ENCODE assay signal across 8 cellular contexts in the genomic region with DNA sequence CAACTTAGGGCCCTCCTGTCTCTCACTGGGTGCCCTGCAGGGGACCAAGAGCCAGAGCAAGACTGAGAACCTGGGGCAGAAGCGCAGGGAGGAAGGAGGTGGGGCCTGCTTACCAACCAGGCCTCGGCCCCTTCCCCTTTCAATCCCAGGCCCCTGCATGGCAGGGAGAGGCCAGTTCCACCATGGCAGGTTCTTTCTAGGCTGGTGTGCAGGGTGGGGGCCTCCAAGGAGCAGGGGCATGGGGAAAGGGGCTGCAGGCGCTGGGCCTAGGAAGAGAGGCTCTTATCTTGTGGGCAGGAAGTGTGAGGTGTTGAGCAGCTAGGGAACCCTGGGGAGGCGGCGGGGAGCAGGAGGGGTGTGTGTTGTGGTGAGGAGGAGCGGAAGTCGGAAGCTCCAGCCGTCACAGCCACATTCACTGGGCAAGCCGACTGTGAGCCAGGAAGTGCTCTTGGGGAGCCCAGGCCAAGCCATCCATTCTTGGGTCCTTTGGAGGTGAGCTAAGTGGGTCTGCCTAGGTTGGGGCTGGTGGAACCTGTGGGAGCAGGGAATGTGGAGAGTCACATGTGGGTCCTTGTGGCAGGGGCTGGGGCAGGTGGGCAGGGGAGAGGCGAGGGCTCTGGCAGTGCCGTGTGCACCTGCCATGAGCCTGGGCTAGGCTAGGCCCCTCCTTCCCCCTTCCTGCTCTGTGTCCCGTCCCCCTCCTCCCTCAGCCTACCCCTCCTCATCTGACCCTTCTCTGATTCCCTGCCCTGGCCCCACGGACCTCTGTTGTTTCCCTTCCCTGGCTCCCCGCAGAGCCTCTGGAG. TPM values are rescaled to one million over a fixed set of nuclear protein-coding genes. Genes with fewer than 3 reads are reported as not detected.
DNase-seq lines count a peak whose midpoint lies in the region; ATAC-seq, FAIRE-seq and TF ChIP-seq lines count a peak whose summit lies in the region.

Gene PSD4, plus strand, starts transcription at position 409 of the 806 bp plus-strand sequence. CDS start 8,486 bp downstream, outside the sequence.

- WGBS in H1 (ENCODE audit: extremely low coverage in 1 of 2, insufficient coverage in 1 of 2, insufficient read length in 1 of 2, insufficient replicate concordance in 2 of 2, low coverage in 1 of 2, low lambda C conversion rate in 2 of 2, missing lambda C conversion rate in 1 of 2), 2 experiments, result 79% methylated on average over 8 of the region's 14 CpGs; no CpG with 5 or more reads in 1 of the 2 experiments
- WGBS in sigmoid colon, 2 donors, result 51 to 84% methylated on average over 14 of the region's 14 CpGs

- H2BK20ac ChIP-seq in H1 (ENCODE audit: low read length), result no peak within 1 kb of the TSS

- peaks cover 56 to 89% (median 71%) of the 10 kb centered on the region in 4 donors for H3K4me1 Mint-ChIP-seq in CD4-positive, alpha-beta memory T cell

- H4K91ac ChIP-seq in H1 (replicated peaks; ENCODE audit: insufficient read length, low read length), result no peak within 1 kb of the TSS

- no peak within 1 kb of the TSS for H3K14ac ChIP-seq in H1 (ENCODE audit: insufficient read length)

- no peak within 1 kb of the TSS for H2BK15ac ChIP-seq in H1 (ENCODE audit: low read length)

- DNase-seq in CD4-positive, alpha-beta memory T cell, result peak; percentile 89 to 94 (median 91)
- DNase-seq in HUDEP-2 (lab: John Stamatoyannopoulos, UW; ENCODE audit: unreplicated experiment in 76 of 76) (peak in 73 of 76 experiments; percentile 5 to 82 (median 67)), H1 (ENCODE audit: low read depth in 1 of 2, low spot score in 2 of 2) (no peak), sigmoid colon (no peak), foreskin melanocyte (no peak), NCI-H2107 treated with DMSO at 0.1 percent for 48 hours (lab: John Stamatoyannopoulos, UW; ENCODE audit: unreplicated experiment) (no peak)
- DNase-seq in activated CD4-positive, alpha-beta T cell treated with anti-CD3 and anti-CD28 coated beads for 48 hours, result peak; percentile 93

- POLR2A ChIA-PET in CD4-positive, alpha-beta memory T cell (lab: Charles Lee; ENCODE audit: partially characterized antibody), result interaction anchor here (1.1 to 12.8 kb wide), 13 partner anchors 9 to 990 kb away, joined by 3 to 209 read pairs (median 10); no protein-coding TSS in a partner anchor
- POLR2A ChIA-PET in H1 (lab: Charles Lee; ENCODE audit: partially characterized antibody), result interaction anchor here (1.6 to 2.0 kb wide), 2 partner anchors 9 kb away, joined by 4 read pairs; no protein-coding TSS in a partner anchor

- H3K9me3 Mint-ChIP-seq in CD4-positive, alpha-beta memory T cell, result peaks cover 0 to 9% (median 0%) of the 10 kb centered on the region in 8 donors

- no peak within 1 kb of the TSS for H3K4me2 ChIP-seq in H1 (ENCODE audit: insufficient read depth in 1 of 2, low read depth in 2 of 2, low read length in 2 of 2)

- H4K8ac ChIP-seq in H1 (ENCODE audit: extremely low read depth, insufficient read depth, low read length), result no peak within 1 kb of the TSS

- no peaks in the 10 kb centered on the region for H4K20me1 ChIP-seq in H1 (replicated peaks in 1 of 2; ENCODE audit: control insufficient read depth in 1 of 2, insufficient read depth in 2 of 2, low read length in 2 of 2)

- peak within 1 kb of the TSS; percentile 92 to 100 (median 96) for H3K27ac Mint-ChIP-seq in CD4-positive, alpha-beta memory T cell

- H3K27me3 Mint-ChIP-seq in CD4-positive, alpha-beta memory T cell, result peaks cover 2% of the 10 kb centered on the region in 2 donors

- H3K27ac ChIP-seq in CD4-positive, alpha-beta memory T cell (ENCODE audit: low read depth, low read length), result peak within 1 kb of the TSS; percentile 85
- H3K27ac ChIP-seq in H1 (ENCODE audit: low read depth, low read length) (no peak within 1 kb of the TSS), sigmoid colon (peak within 1 kb of the TSS in 2 of 4 donors; percentile 20 to 31)

- H3K56ac ChIP-seq in H1 (replicated peaks; ENCODE audit: insufficient read length, low read depth, low read length), result no peak within 1 kb of the TSS

- TF ChIP-seq EP300 in H1 (IDR thresholded peaks at IDR 0.05; ENCODE audit: borderline replicate concordance in 1 of 2, low read depth in 2 of 2, low read length in 2 of 2), result no peak
- no peak for TF ChIP-seq EP300 in sigmoid colon (IDR thresholded peaks at IDR 0.05)

- H2AFZ ChIP-seq in H1 (ENCODE audit: low read length), result no peak within 1 kb of the TSS

- no peak within 1 kb of the TSS for H2BK120ac ChIP-seq in H1 (replicated peaks; ENCODE audit: low read depth, low read length)

- H3K9me3 ChIP-seq in CD4-positive, alpha-beta memory T cell (ENCODE audit: control insufficient read depth in 1 of 2, low read length in 2 of 2), result no peaks in the 10 kb centered on the region
- H3K9me3 ChIP-seq in H1 (ENCODE audit: insufficient read depth in 2 of 2, low read depth in 1 of 2, low read length in 1 of 2) (no peaks in the 10 kb centered on the region), sigmoid colon (no peaks in the 10 kb centered on the region)

- H3K79me1 ChIP-seq in H1 (ENCODE audit: low read depth, low read length), result no peaks in the 10 kb centered on the region

- peak within 1 kb of the TSS; percentile 88 to 99 (median 94) for H3K4me3 Mint-ChIP-seq in CD4-positive, alpha-beta memory T cell

- ATAC-seq in GM21360 (IDR thresholded peaks at IDR 0.05; ENCODE audit: unreplicated experiment), result peak; percentile 66

- H3K9ac ChIP-seq in H1 (replicated peaks in 1 of 4; ENCODE audit: extremely low read depth in 1 of 4, low read depth in 3 of 4, low read length in 3 of 4), result no peak within 1 kb of the TSS

- H3K18ac ChIP-seq in H1 (ENCODE audit: extremely low read depth, low read length), result 0 out of 2 replicates have a peak within 1 kb of the TSS, but pooled peaks have one; percentile 7

- CTCF ChIA-PET in CD4-positive, alpha-beta memory T cell (lab: Charles Lee; ENCODE audit: partially characterized antibody), result interaction anchor here (0.9 to 15.5 kb wide), 9 partner anchors 9 to 75 kb away, joined by 3 to 236 read pairs (median 10); no protein-coding TSS in a partner anchor
- CTCF ChIA-PET in H1 (lab: Charles Lee; ENCODE audit: partially characterized antibody), result interaction anchor here (0.7 to 6.2 kb wide), 16 partner anchors 9 to 115 kb away, joined by 3 to 63 read pairs (median 6); partner anchors contain the start of gene IL36RN

- TF ChIP-seq POLR2A in H1 (IDR thresholded peaks at IDR 0.05; ENCODE audit: control extremely low read depth in 1 of 2, low read depth in 2 of 2, low read length in 2 of 2), result no peak
- no peak for TF ChIP-seq POLR2A in sigmoid colon (IDR thresholded peaks at IDR 0.05)

- H3K36me3 ChIP-seq in CD4-positive, alpha-beta memory T cell (ENCODE audit: insufficient read depth, low read length), result no peaks in the 10 kb centered on the region
- no peaks in the 10 kb centered on the region for H3K36me3 ChIP-seq in H1 (ENCODE audit: control insufficient read depth in 2 of 4, insufficient read depth in 4 of 4, low read length in 3 of 4)
- H3K36me3 ChIP-seq in sigmoid colon, result no peaks in the 10 kb centered on the region

- no peak within 1 kb of the TSS for H3K4ac ChIP-seq in H1 (replicated peaks; ENCODE audit: insufficient read length, low read depth, low read length)

- no peak within 1 kb of the TSS for H3K23ac ChIP-seq in H1 (ENCODE audit: insufficient read length)

- TF ChIP-seq RAD21 in H1 (IDR thresholded peaks at IDR 0.05 in 1 of 2, conservative IDR thresholded peaks at IDR 0.05 in 1 of 2; ENCODE audit: low read depth in 2 of 2, low read length in 2 of 2), result no peak

- no peak within 1 kb of the TSS for H4K5ac ChIP-seq in H1 (ENCODE audit: insufficient read length, low read depth, low read length)

- no peak for TF ChIP-seq CTCF in H1 (IDR thresholded peaks at IDR 0.05; ENCODE audit: control extremely low read depth in 1 of 3, insufficient read depth in 1 of 3, low read depth in 1 of 3, low read length in 3 of 3)
- no peak for TF ChIP-seq CTCF in sigmoid colon (IDR thresholded peaks at IDR 0.05)

- H3K4me1 ChIP-seq in CD4-positive, alpha-beta memory T cell (ENCODE audit: insufficient read depth, low read length), result peaks cover 80% of the 10 kb centered on the region
- H3K4me1 ChIP-seq in H1 (replicated peaks in 1 of 4; ENCODE audit: control insufficient read depth in 3 of 4, insufficient read depth in 4 of 4, low read length in 3 of 4), result peaks cover 0 to 3% (median 0%) of the 10 kb centered on the region in 4 experiments; a peak in 3 of 7 replicates
- H3K4me1 ChIP-seq in sigmoid colon, result no peaks in the 10 kb centered on the region

- H3K36me3 Mint-ChIP-seq in CD4-positive, alpha-beta memory T cell, result peaks cover 20 to 28% of the 10 kb centered on the region in 2 donors

- no peaks in the 10 kb centered on the region for H3K79me2 ChIP-seq in H1 (ENCODE audit: control insufficient read depth in 1 of 2, insufficient read depth in 2 of 2, low read length in 2 of 2)

- intact Hi-C loops in CD4-positive, alpha-beta memory T cell (cut with micrococcal nuclease), result loop anchor here (1.0 kb wide), 2 partner anchors 16 to 26 kb away; no protein-coding TSS in a partner anchor
- intact Hi-C loops in sigmoid colon (cut with DNase I), result no loop called here

- no peak within 1 kb of the TSS for H2BK5ac ChIP-seq in H1 (ENCODE audit: low read depth, low read length)

- no peak within 1 kb of the TSS for H2AK5ac ChIP-seq in H1 (ENCODE audit: low read depth, low read length)

- peak within 1 kb of the TSS; percentile 81 to 82 for H3K4me3 ChIP-seq in CD4-positive, alpha-beta memory T cell (ENCODE audit: low read length in 2 of 2)
- H3K4me3 ChIP-seq in H1 (ENCODE audit: extremely low read depth in 1 of 4, insufficient read depth in 2 of 4, low read depth in 3 of 4, low read length in 4 of 4), result no peak within 1 kb of the TSS
- H3K4me3 ChIP-seq in sigmoid colon, result peak within 1 kb of the TSS in 3 of 4 donors; percentile 2 to 32 (median 19)

- H2BK12ac ChIP-seq in H1 (ENCODE audit: low read depth, low read length), result peak within 1 kb of the TSS; percentile 17; the same call in 1 of the 2 replicates

- no peak for FAIRE-seq in H1 (lab: Jason Lieb, UNC)

- H3K27me3 ChIP-seq in CD4-positive, alpha-beta memory T cell (ENCODE audit: insufficient read depth, low read length), result no peaks in the 10 kb centered on the region
- no peaks in the 10 kb centered on the region for H3K27me3 ChIP-seq in H1 (replicated peaks in 1 of 4; ENCODE audit: control insufficient read depth in 3 of 4, extremely low read depth in 1 of 4, insufficient read depth in 3 of 4, low read length in 3 of 4)
- no peaks in the 10 kb centered on the region for H3K27me3 ChIP-seq in sigmoid colon

- no peaks in the 10 kb centered on the region for H3K23me2 ChIP-seq in H1 (ENCODE audit: low read depth, low read length)

RNA-seq across cellular contexts. Expression of gene PSD4, which starts in this region (rescaled TPM):
- total RNA-seq in CD4-positive, alpha-beta memory T cell, result 100 to 1,000 TPM in 1 of 2 experiments, 10 to 100 TPM in 1; 100.0 to 101 TPM
- 10 to 100 TPM; 11.9 to 32.8 TPM for polyA plus RNA-seq in CD4-positive, alpha-beta memory T cell
- total RNA-seq in H1 (2021; fragmentation: NEBNext Ultra II Directional; extraction: Animal tissue kit (Norgen Biotek cat#: 25700)), result 1.2 and 1.3 TPM in 2 replicates
- 0.53 and 0.93 TPM in 2 replicates for polyA plus RNA-seq in H1 (2011; rRNA removed)
- 0.69 TPM for polyA plus RNA-seq in H1 (2011; cell fraction: cytosol; rRNA removed)
- 2.1 TPM for polyA plus RNA-seq in H1 (2011; cell fraction: nucleus; rRNA removed)
- 0.57 to 1.2 TPM (median 0.92 TPM) in 4 replicates for polyA plus RNA-seq in H1 (2012, experiment 1 of 2)
- polyA plus RNA-seq in H1 (2012, experiment 2 of 2), result 0.73 TPM
- polyA plus RNA-seq in H1 (2013, experiment 1 of 2), result 0.71 TPM
- polyA plus RNA-seq in H1 (2013, experiment 2 of 2), result 0.50 TPM
- 0.41 and 1.4 TPM in 2 replicates for polyA minus RNA-seq in H1 (2011; rRNA and poly(A)+ RNA removed)
- polyA minus RNA-seq in H1 (2011; cell fraction: cytosol; rRNA and poly(A)+ RNA removed), result not detected
- 0.70 TPM for polyA minus RNA-seq in H1 (2011; cell fraction: nucleus; rRNA and poly(A)+ RNA removed)
- 1 to 10 TPM; 1.4 to 6.6 (median 2.0) TPM for total RNA-seq in sigmoid colon
- 10 to 100 TPM; 15.0 to 51.6 (median 22.9) TPM for polyA plus RNA-seq in sigmoid colon

Comparison
In these comparisons a context has a peak if more than half of its experiments do, and no peak if none do; other contexts are left out.
1. RNA of gene PSD4 (total RNA-seq): 100.0 to 101 TPM in CD4-positive, alpha-beta memory T cell; 1.4 to 6.6 TPM in sigmoid colon and 1.2 to 1.3 TPM in H1; every median in the first group is over 10 times any median in the second.
2. RNA of gene PSD4 (polyA plus RNA-seq): 11.9 to 32.8 TPM in CD4-positive, alpha-beta memory T cell and 15.0 to 51.6 TPM in sigmoid colon; 0.50 to 2.1 TPM in H1; every median in the first group is over 4 times any median in the second.
3. DNase-seq: peak in CD4-positive, alpha-beta memory T cell (5 of 5), HUDEP-2 (73 of 76) and activated CD4-positive, alpha-beta T cell treated with anti-CD3 and anti-CD28 coated beads for 48 hours (single experiment); none in H1 (0 of 2), sigmoid colon (single experiment), foreskin melanocyte (single experiment) and NCI-H2107 treated with DMSO at 0.1 percent for 48 hours (single experiment).
4. H3K4me3 ChIP-seq: peak in CD4-positive, alpha-beta memory T cell (2 of 2) and sigmoid colon (3 of 4); none in H1 (0 of 4).